In genomic region chr12:84919271-84919670, GRCh38 we compare ENCODE assay signal across 27 cellular contexts. TPM values are rescaled to one million over a fixed set of nuclear protein-coding genes. Genes with fewer than 3 reads are reported as not detected.
DNase-seq lines count a peak whose midpoint lies in the region; ATAC-seq and TF ChIP-seq lines count a peak whose summit lies in the region.
"Had no signal": no experiment of that assay in that cellular context is flagged by ENCODE, and none has a peak within 500 bp of the region (broad histone marks: within the 10 kb centered on the region; RNA-seq: fewer than 3 reads in every experiment).

No MANE protein-coding gene starts in this region.

- H3K9ac ChIP-seq in PC-3 (ENCODE audit: low read length): no peak overlapping the region

- POLR2A ChIA-PET in PC-3 (lab: Charles Lee; ENCODE audit: unreplicated experiment): no interaction called here

- TF ChIP-seq POLR2A in upper lobe of left lung (IDR thresholded peaks at IDR 0.05): no peak

- H3K4me1 Mint-ChIP-seq in activated naive CD8-positive, alpha-beta T cell treated with anti-CD3 and anti-CD28 coated beads, Interleukin-2, amount 50 U/mL, for 24 hours: no peaks in the 10 kb centered on the region
- H3K4me1 Mint-ChIP-seq: activated naive CD8-positive, alpha-beta T cell treated with anti-CD3 and anti-CD28 coated beads for 36 hours; CD14-positive monocyte; T-helper 17 cell had no signal

- H3K27me3 ChIP-seq in PC-3 (ENCODE audit: low read length): 0 out of 2 replicates have a peak, but pooled peaks cover 5% of the 10 kb centered on the region
- no peaks in the 10 kb centered on the region for H3K27me3 ChIP-seq in ascending aorta
- H3K27me3 ChIP-seq in upper lobe of left lung: no peaks in the 10 kb centered on the region
- H3K27me3 ChIP-seq: body of pancreas had no signal

- peaks cover 7% of the 10 kb centered on the region for H3K27me3 Mint-ChIP-seq in activated naive CD8-positive, alpha-beta T cell treated with anti-CD3 and anti-CD28 coated beads, Interleukin-2, amount 50 U/mL, for 24 hours

- no peaks in the 10 kb centered on the region for H3F3A ChIP-seq in PC-3 (ENCODE audit: low read length, unreplicated experiment)

- CTCF ChIA-PET in PC-3 (lab: Charles Lee): no interaction called here

- H3K4me3 ChIP-seq in PC-3 (ENCODE audit: low read length): no peak overlapping the region
- H3K4me3 ChIP-seq in choroid plexus epithelial cell (ENCODE audit: low read depth, low read length): no peak overlapping the region
- no peak overlapping the region for H3K4me3 ChIP-seq in ascending aorta
- H3K4me3 ChIP-seq in upper lobe of left lung: no peak overlapping the region
- H3K4me3 ChIP-seq: body of pancreas, gastroesophageal sphincter, K562 had no signal

- no peak overlapping the region for H3K4me2 ChIP-seq in PC-3 (ENCODE audit: low read length)

- no peaks in the 10 kb centered on the region for H3K9me2 ChIP-seq in PC-3 (replicated peaks; ENCODE audit: low read length)

- H2AFZ ChIP-seq in PC-3 (ENCODE audit: low read length): no peak overlapping the region

- TF ChIP-seq EP300 in upper lobe of left lung (IDR thresholded peaks at IDR 0.05): no peak

- H3K9me3 ChIP-seq in PC-3 (ENCODE audit: low read length) (no peaks in the 10 kb centered on the region), ascending aorta (no peaks in the 10 kb centered on the region), upper lobe of left lung (no peaks in the 10 kb centered on the region)
- H3K9me3 ChIP-seq: body of pancreas, gastroesophageal sphincter had no signal

- H4K20me1 ChIP-seq in PC-3 (ENCODE audit: low read length): no peaks in the 10 kb centered on the region

- no peak for TF ChIP-seq CTCF in PC-3 (conservative IDR thresholded peaks at IDR 0.05; ENCODE audit: low read depth, low read length)
- TF ChIP-seq CTCF in choroid plexus epithelial cell (conservative IDR thresholded peaks at IDR 0.05; ENCODE audit: low read depth, low read length): no peak
- no peak for TF ChIP-seq CTCF in ascending aorta (IDR thresholded peaks at IDR 0.05)
- no peak for TF ChIP-seq CTCF in upper lobe of left lung (IDR thresholded peaks at IDR 0.05)

- H3K27ac Mint-ChIP-seq in activated naive CD8-positive, alpha-beta T cell treated with anti-CD3 and anti-CD28 coated beads, Interleukin-2, amount 50 U/mL, for 24 hours: no peak overlapping the region
- H3K27ac Mint-ChIP-seq: activated naive CD8-positive, alpha-beta T cell treated with anti-CD3 and anti-CD28 coated beads for 36 hours; CD14-positive monocyte; T-helper 17 cell; type B pancreatic cell had no signal

- WGBS in upper lobe of left lung, 2 donors: 76 to 82% methylated on average over 1 of the region's 1 CpG

- peak; percentile 15; the same call in 1 of the 2 replicates for ATAC-seq in PC-3
- ATAC-seq in activated naive CD8-positive, alpha-beta T cell treated with anti-CD3 and anti-CD28 coated beads, Interleukin-2, amount 50 U/mL, for 24 hours: no peak
- ATAC-seq in upper lobe of left lung (ENCODE audit: low FRiP score in 2 of 2): no peak
- ATAC-seq: body of pancreas, gastroesophageal sphincter, K562, left lobe of liver, right cardiac atrium, SK-N-SH treated with all-trans-retinoic acid at 6 μM for 48 hours, T-helper 17 cell had no signal

- H3K4me3 Mint-ChIP-seq in activated naive CD8-positive, alpha-beta T cell treated with anti-CD3 and anti-CD28 coated beads, Interleukin-2, amount 50 U/mL, for 24 hours: no peak overlapping the region
- H3K4me3 Mint-ChIP-seq: activated naive CD8-positive, alpha-beta T cell treated with anti-CD3 and anti-CD28 coated beads for 36 hours; CD14-positive monocyte; T-helper 17 cell; type B pancreatic cell had no signal

- DNase-seq in ELR (ENCODE audit: low read depth) (peak; percentile 89), PC-3 (peak; percentile 48), choroid plexus epithelial cell (ENCODE audit: low read depth) (peak; percentile 54), kidney tubule cell (ENCODE audit: low spot score) (peak; percentile 53), DMS 273 treated with DMSO at 0.1 percent for 48 hours (lab: John Stamatoyannopoulos, UW) (no peak), ascending aorta (ENCODE audit: low spot score in 2 of 2) (no peak), upper lobe of left lung (no peak)
- no peak for DNase-seq in activated naive CD8-positive, alpha-beta T cell treated with anti-CD3 and anti-CD28 coated beads, Interleukin-2, amount 50 U/mL, for 24 hours
- DNase-seq: activated effector memory CD4-positive, alpha-beta T cell treated with anti-CD3 and anti-CD28 coated beads, Interleukin-2, amount 50 U/mL, for 16 hours; activated naive CD8-positive, alpha-beta T cell treated with anti-CD3 and anti-CD28 coated beads for 36 hours; body of pancreas; effector CD4-positive, alpha-beta T cell; hippocampal formation; mesenchymal stem cell; MM.1S; NCI-H2081 treated with DMSO at 0.1 percent for 48 hours; NCI-H345; posterior cingulate gyrus; right cardiac atrium; stimulated activated CD4-positive, alpha-beta T cell treated with anti-CD3 and anti-CD28 coated beads, Interleukin-4, amount 100 ng/mL, for 1 hour; T-helper 17 cell had no signal

- H3K79me2 ChIP-seq in PC-3 (ENCODE audit: low read length): no peaks in the 10 kb centered on the region

- H3K4me1 ChIP-seq in PC-3 (ENCODE audit: insufficient read depth, low read length) (peaks cover 6% of the 10 kb centered on the region; the same call in 1 of the 2 replicates), ascending aorta (no peaks in the 10 kb centered on the region), upper lobe of left lung (no peaks in the 10 kb centered on the region)
- H3K4me1 ChIP-seq: body of pancreas, gastroesophageal sphincter had no signal

- BruUV-seq in PC-3 (replicated peaks; lab: Mats Ljungman, UMichigan): no TSS peak

- H3K36me3 ChIP-seq in PC-3 (ENCODE audit: low read depth, low read length): no peaks in the 10 kb centered on the region
- H3K36me3 ChIP-seq in ascending aorta: no peaks in the 10 kb centered on the region
- no peaks in the 10 kb centered on the region for H3K36me3 ChIP-seq in upper lobe of left lung
- H3K36me3 ChIP-seq: gastroesophageal sphincter had no signal

- no peaks in the 10 kb centered on the region for H3K9me3 Mint-ChIP-seq in activated naive CD8-positive, alpha-beta T cell treated with anti-CD3 and anti-CD28 coated beads, Interleukin-2, amount 50 U/mL, for 24 hours
- H3K9me3 Mint-ChIP-seq: activated naive CD8-positive, alpha-beta T cell treated with anti-CD3 and anti-CD28 coated beads for 36 hours; type B pancreatic cell had no signal

- no peaks in the 10 kb centered on the region for H3K36me3 Mint-ChIP-seq in activated naive CD8-positive, alpha-beta T cell treated with anti-CD3 and anti-CD28 coated beads, Interleukin-2, amount 50 U/mL, for 24 hours (ENCODE audit: low read depth)
- H3K36me3 Mint-ChIP-seq: activated naive CD8-positive, alpha-beta T cell treated with anti-CD3 and anti-CD28 coated beads for 36 hours; CD14-positive monocyte; type B pancreatic cell had no signal

- no peak overlapping the region for H3K27ac ChIP-seq in PC-3 (ENCODE audit: low read length)
- H3K27ac ChIP-seq in ascending aorta: no peak overlapping the region
- H3K27ac ChIP-seq in upper lobe of left lung: no peak overlapping the region
- H3K27ac ChIP-seq: body of pancreas, gastroesophageal sphincter had no signal

- intact Hi-C loops in PC-3 (cut with micrococcal nuclease) (no loop called here), ascending aorta (cut with DNase I) (no loop called here)

RNA-seq across cellular contexts. Expression of gene SLC6A15, which starts 6.7 kb away (rescaled TPM):
- not detected in 2 replicates for total RNA-seq in PC-3 (2014; rRNA removed)
- total RNA-seq in ascending aorta: not detected
- total RNA-seq in upper lobe of left lung: under 1 TPM in 3 of 6 donors, not detected in 3; 0.30 to 0.69 (median 0.44) TPM
- total RNA-seq: body of pancreas, K562, right cardiac atrium had no signal

Comparison
In these comparisons a context has a peak if more than half of its experiments do, and no peak if none do; other contexts are left out.
1. DNase-seq: peak in ELR (single experiment), PC-3 (single experiment), choroid plexus epithelial cell (single experiment) and kidney tubule cell (single experiment); none in activated naive CD8-positive, alpha-beta T cell treated with anti-CD3 and anti-CD28 coated beads, Interleukin-2, amount 50 U/mL, for 24 hours (single experiment), DMS 273 treated with DMSO at 0.1 percent for 48 hours (single experiment), ascending aorta (0 of 2) and upper lobe of left lung (0 of 2).